In genomic region chr3:88828466-88828865, GRCh38 we compare ENCODE assay signal across 23 cellular contexts.
DNase-seq lines count a peak whose midpoint lies in the region; FAIRE-seq and TF ChIP-seq lines count a peak whose summit lies in the region.
"Had no signal": no experiment of that assay in that cellular context is flagged by ENCODE, and none has a peak within 500 bp of the region (broad histone marks: within the 10 kb centered on the region; RNA-seq: fewer than 3 reads in every experiment).

No MANE protein-coding gene starts in this region.

- DNase-seq in astrocyte (ENCODE audit: low read depth) = peak; percentile 40
- peak; percentile 65 for DNase-seq in fibroblast of peridontal ligament (ENCODE audit: extremely low read depth)
- no peak for DNase-seq in activated CD4-positive, CD25-positive, alpha-beta regulatory T cell treated with anti-CD3 and anti-CD28 coated beads, Interleukin-2, amount 50 U/mL, for 72 hours
- DNase-seq in AG20443 (ENCODE audit: low spot score) = no peak
- no peak for DNase-seq in SKM-1 treated with dmso at 0.1 percent for 144 hours (lab: John Stamatoyannopoulos, UW; ENCODE audit: unreplicated experiment)
- DNase-seq: 8988T; ACHN; CD4-positive, CD25-positive, alpha-beta regulatory T cell; CD8-positive, alpha-beta T cell; DMS 273 treated with DMSO at 0.1 percent for 48 hours; DMS79; EL; GDM1; H9 had no signal

- H2AFZ ChIP-seq in astrocyte (ENCODE audit: low read depth, low read length) = no peak overlapping the region
- H2AFZ ChIP-seq: GM23338 had no signal

- no peaks in the 10 kb centered on the region for H3K36me3 ChIP-seq in astrocyte (ENCODE audit: insufficient read depth, low read length)
- H3K36me3 ChIP-seq: BLaER1 had no signal

- H4K20me1 ChIP-seq in astrocyte (ENCODE audit: insufficient read depth, low read length) = no peaks in the 10 kb centered on the region
- H4K20me1 ChIP-seq: BLaER1 had no signal

- H3K36me3 Mint-ChIP-seq in astrocyte (ENCODE audit: low read depth, unreplicated experiment) = no peaks in the 10 kb centered on the region
- H3K36me3 Mint-ChIP-seq: CD4-positive, CD25-positive, alpha-beta regulatory T cell; CD8-positive, alpha-beta T cell had no signal

- H3K4me1 ChIP-seq in astrocyte (ENCODE audit: insufficient read depth, low read length) = no peaks in the 10 kb centered on the region
- H3K4me1 ChIP-seq: A549, BLaER1 had no signal

- no peak overlapping the region for H3K27ac Mint-ChIP-seq in astrocyte (ENCODE audit: unreplicated experiment)
- H3K27ac Mint-ChIP-seq: B cell; CD4-positive, CD25-positive, alpha-beta regulatory T cell; CD8-positive, alpha-beta T cell; GM23338; H9 had no signal

- FAIRE-seq in astrocyte (lab: Jason Lieb, UNC) (no peak), endometrium (lab: Jason Lieb, UNC) (peak; percentile 73)
- FAIRE-seq: A549, D721Med, GM12878, GM19239 had no signal

- no peak overlapping the region for H3K9ac ChIP-seq in astrocyte (ENCODE audit: low read length)
- H3K9ac ChIP-seq: BLaER1 had no signal

- TF ChIP-seq CTCF in astrocyte (IDR thresholded peaks at IDR 0.05; ENCODE audit: insufficient read depth, low read depth, low read length) = no peak

- no peaks in the 10 kb centered on the region for H3K4me1 Mint-ChIP-seq in astrocyte (ENCODE audit: low read depth, unreplicated experiment)
- H3K4me1 Mint-ChIP-seq: B cell; CD4-positive, CD25-positive, alpha-beta regulatory T cell; GM23338; H9 had no signal

- no peak overlapping the region for H3K4me3 Mint-ChIP-seq in astrocyte (ENCODE audit: unreplicated experiment)
- H3K4me3 Mint-ChIP-seq: B cell; CD4-positive, CD25-positive, alpha-beta regulatory T cell; CD8-positive, alpha-beta T cell; GM23338; H9 had no signal

- no peak overlapping the region for H3K27ac ChIP-seq in astrocyte (ENCODE audit: low read depth, low read length)
- H3K27ac ChIP-seq: A549, BLaER1, C4-2B had no signal

- no peak overlapping the region for H3K4me3 ChIP-seq in astrocyte (ENCODE audit: insufficient read depth, low read depth, low read length)
- H3K4me3 ChIP-seq: A549, BLaER1, GM12878, GM23338 had no signal

- H3K4me2 ChIP-seq in astrocyte (ENCODE audit: low read length) = no peak overlapping the region
- H3K4me2 ChIP-seq: A549, BLaER1, GM23338 had no signal

- no peaks in the 10 kb centered on the region for H3K27me3 ChIP-seq in astrocyte (ENCODE audit: insufficient read depth, low read length)
- H3K27me3 ChIP-seq: BLaER1 had no signal

- H3K9me3 Mint-ChIP-seq in astrocyte (ENCODE audit: unreplicated experiment) = no peaks in the 10 kb centered on the region
- H3K9me3 Mint-ChIP-seq: GM23338, H9 had no signal

- H3K79me2 ChIP-seq in astrocyte (ENCODE audit: insufficient read depth, low read length) = no peaks in the 10 kb centered on the region

- H3K27me3 Mint-ChIP-seq in astrocyte (ENCODE audit: low read depth, unreplicated experiment) = no peaks in the 10 kb centered on the region
- H3K27me3 Mint-ChIP-seq: B cell; CD4-positive, CD25-positive, alpha-beta regulatory T cell had no signal

- H3K9me3 ChIP-seq in astrocyte (ENCODE audit: insufficient read depth, low read depth, low read length) = no peaks in the 10 kb centered on the region
- H3K9me3 ChIP-seq: A549, BLaER1 had no signal

Comparison
In these comparisons a context has a peak if more than half of its experiments do, and no peak if none do; other contexts are left out.
1. DNase-seq: peak in astrocyte (single experiment) and fibroblast of peridontal ligament (single experiment); none in activated CD4-positive, CD25-positive, alpha-beta regulatory T cell treated with anti-CD3 and anti-CD28 coated beads, Interleukin-2, amount 50 U/mL, for 72 hours (single experiment), AG20443 (single experiment) and SKM-1 treated with dmso at 0.1 percent for 144 hours (single experiment).